19 cellular contexts compared by ENCODE assay signal in genomic region chr7:107815254-107815882, GRCh38. TPM values are rescaled to one million over a fixed set of nuclear protein-coding genes. Genes with fewer than 3 reads are reported as not detected.
DNase-seq lines count a peak whose midpoint lies in the region; ATAC-seq and TF ChIP-seq lines count a peak whose summit lies in the region.
"Had no signal": no experiment of that assay in that cellular context is flagged by ENCODE, and none has a peak within 500 bp of the region (broad histone marks: within the 10 kb centered on the region; RNA-seq: fewer than 3 reads in every experiment).

No MANE protein-coding gene starts in this region.

- no peaks in the 10 kb centered on the region for H3K27me3 Mint-ChIP-seq in activated CD4-positive, alpha-beta memory T cell treated with anti-CD3 and anti-CD28 coated beads, Interleukin-2, amount 10 ng/mL, durations not matched to agents 7 days and 5 days
- H3K27me3 Mint-ChIP-seq: CD4-positive, alpha-beta memory T cell had no signal

- ATAC-seq in left colon (peak; percentile 91), HG03521 (IDR thresholded peaks at IDR 0.05; ENCODE audit: unreplicated experiment) (no peak), GM21526 (IDR thresholded peaks at IDR 0.05; ENCODE audit: low FRiP score, unreplicated experiment) (no peak)
- ATAC-seq: A549, heart left ventricle had no signal

- CTCF ChIA-PET in activated CD4-positive, alpha-beta memory T cell treated with anti-CD3 and anti-CD28 coated beads, Interleukin-2, amount 10 ng/mL, durations not matched to agents 7 days and 5 days (lab: Charles Lee) = no interaction called here

- no peak overlapping the region for H3K27ac Mint-ChIP-seq in activated CD4-positive, alpha-beta memory T cell treated with anti-CD3 and anti-CD28 coated beads, Interleukin-2, amount 10 ng/mL, durations not matched to agents 7 days and 5 days
- H3K27ac Mint-ChIP-seq: CD4-positive, alpha-beta memory T cell had no signal

- intact Hi-C loops in left colon (cut with DNase I, micrococcal nuclease) = no loop called here

- TF ChIP-seq CTCF in GM12865 (IDR thresholded peaks at IDR 0.05; ENCODE audit: insufficient read depth, low read depth, low read length, missing control alignments) (no peak), BE2C (IDR thresholded peaks at IDR 0.05; ENCODE audit: low read depth, low read length) (no peak)

- H3K36me3 ChIP-seq in BE2C = no peaks in the 10 kb centered on the region
- H3K36me3 ChIP-seq: heart left ventricle, suprapubic skin had no signal

- no peaks in the 10 kb centered on the region for H3K36me3 Mint-ChIP-seq in activated CD4-positive, alpha-beta memory T cell treated with anti-CD3 and anti-CD28 coated beads, Interleukin-2, amount 10 ng/mL, durations not matched to agents 7 days and 5 days (ENCODE audit: low read depth)
- H3K36me3 Mint-ChIP-seq: CD4-positive, alpha-beta memory T cell; mesothelial cell of epicardium had no signal

- DNase-seq in activated CD4-positive, alpha-beta T cell treated with anti-CD3 and anti-CD28 coated beads for 48 hours = peak; percentile 39
- DNase-seq in activated CD4-positive, alpha-beta T cell treated with anti-CD3 and anti-CD28 coated beads for 1 hour = no peak
- DNase-seq in GM12865 (ENCODE audit: low read depth) (peak; percentile 1), left colon (no peak), BE2C (no peak)
- DNase-seq in activated CD4-positive, alpha-beta memory T cell treated with anti-CD3 and anti-CD28 coated beads, Interleukin-2, amount 10 ng/mL, durations not matched to agents 7 days and 5 days = peak; percentile 20
- DNase-seq: activated CD8-positive, alpha-beta memory T cell treated with anti-CD3 and anti-CD28 coated beads for 24 hours; CD4-positive, alpha-beta memory T cell; heart left ventricle; NCI-H1694 treated with DMSO at 0.1 percent for 48 hours had no signal

- H3K4me3 Mint-ChIP-seq in activated CD4-positive, alpha-beta memory T cell treated with anti-CD3 and anti-CD28 coated beads, Interleukin-2, amount 10 ng/mL, durations not matched to agents 7 days and 5 days = no peak overlapping the region
- H3K4me3 Mint-ChIP-seq: mesothelial cell of epicardium had no signal

- no peaks in the 10 kb centered on the region for H3K9me3 ChIP-seq in BE2C
- H3K9me3 ChIP-seq: heart left ventricle, suprapubic skin had no signal

- peaks cover 20% of the 10 kb centered on the region for H3K4me1 Mint-ChIP-seq in activated CD4-positive, alpha-beta memory T cell treated with anti-CD3 and anti-CD28 coated beads, Interleukin-2, amount 10 ng/mL, durations not matched to agents 7 days and 5 days

- H3K9me3 Mint-ChIP-seq in activated CD4-positive, alpha-beta memory T cell treated with anti-CD3 and anti-CD28 coated beads, Interleukin-2, amount 10 ng/mL, durations not matched to agents 7 days and 5 days = no peaks in the 10 kb centered on the region
- H3K9me3 Mint-ChIP-seq: CD4-positive, alpha-beta memory T cell; mesothelial cell of epicardium had no signal

- H3K4me3 ChIP-seq in GM12865 (ENCODE audit: low read depth, low read length) = no peak overlapping the region
- H3K4me3 ChIP-seq in BE2C (ENCODE audit: low read depth, low read length) = no peak overlapping the region
- H3K4me3 ChIP-seq: A549, heart left ventricle, suprapubic skin had no signal

- peaks cover 7% of the 10 kb centered on the region; the same call in 1 of the 2 replicates for H3K27me3 ChIP-seq in BE2C
- H3K27me3 ChIP-seq: suprapubic skin had no signal

- POLR2A ChIA-PET in activated CD4-positive, alpha-beta memory T cell treated with anti-CD3 and anti-CD28 coated beads, Interleukin-2, amount 10 ng/mL, durations not matched to agents 7 days and 5 days (lab: Charles Lee) = no interaction called here

- H3K4me1 ChIP-seq in BE2C = no peaks in the 10 kb centered on the region
- H3K4me1 ChIP-seq: A549, heart left ventricle, suprapubic skin had no signal

RNA-seq across cellular contexts. Expression of gene SLC26A3, which starts 12.3 kb away (rescaled TPM):
- not detected for total RNA-seq in activated CD4-positive, alpha-beta memory T cell treated with anti-CD3 and anti-CD28 coated beads, Interleukin-2, amount 10 ng/mL, durations not matched to agents 7 days and 5 days
- 1,000 to 10,000 TPM; 2,382 to 3,814 TPM for total RNA-seq in left colon
- polyA plus RNA-seq in BE2C (2012; ENCODE audit: insufficient read depth, insufficient read length, low read depth) = 0.34 TPM
- total RNA-seq: CD4-positive, alpha-beta memory T cell; endothelial cell of umbilical vein; mesothelial cell of epicardium; NCI-H460; skeletal muscle tissue had no signal
- polyA plus RNA-seq: A549; CD4-positive, alpha-beta memory T cell; endothelial cell of umbilical vein; keratinocyte had no signal

Comparison
In these comparisons a context has a peak if more than half of its experiments do, and no peak if none do; other contexts are left out.
1. DNase-seq: peak in activated CD4-positive, alpha-beta T cell treated with anti-CD3 and anti-CD28 coated beads for 48 hours (single experiment), GM12865 (single experiment) and activated CD4-positive, alpha-beta memory T cell treated with anti-CD3 and anti-CD28 coated beads, Interleukin-2, amount 10 ng/mL, durations not matched to agents 7 days and 5 days (single experiment); none in activated CD4-positive, alpha-beta T cell treated with anti-CD3 and anti-CD28 coated beads for 1 hour (single experiment), left colon (0 of 2) and BE2C (single experiment).
2. RNA of gene SLC26A3, which starts 12.3 kb away (total RNA-seq): 2,382 to 3,814 TPM in left colon; not detected in activated CD4-positive, alpha-beta memory T cell treated with anti-CD3 and anti-CD28 coated beads, Interleukin-2, amount 10 ng/mL, durations not matched to agents 7 days and 5 days; every median in the first group is over 1,000 times any median in the second.